Comparison of ENCODE assay signal across 9 cellular contexts in genomic region chr9:93183106-93183662, GRCh38. TPM values are rescaled to one million over a fixed set of nuclear protein-coding genes. Genes with fewer than 3 reads are reported as not detected.
DNase-seq lines count a peak whose midpoint lies in the region; ATAC-seq and TF ChIP-seq lines count a peak whose summit lies in the region.
"Had no signal": no experiment of that assay in that cellular context is flagged by ENCODE, and none has a peak within 500 bp of the region (broad histone marks: within the 10 kb centered on the region; RNA-seq: fewer than 3 reads in every experiment).

No MANE protein-coding gene starts in this region.

- no peaks in the 10 kb centered on the region for H4K20me1 ChIP-seq in MM.1S (ENCODE audit: insufficient read depth, low read length)

- no peaks in the 10 kb centered on the region for H3K9me3 Mint-ChIP-seq in CD4-positive, alpha-beta T cell
- no peaks in the 10 kb centered on the region for H3K9me3 Mint-ChIP-seq in effector memory CD8-positive, alpha-beta T cell

- peak overlapping the region; percentile 47; the same call in 1 of the 2 replicates for H3K4me3 ChIP-seq in MM.1S (ENCODE audit: low read length)
- H3K4me3 ChIP-seq in ovary: peak overlapping the region; percentile 40
- no peak overlapping the region for H3K4me3 ChIP-seq in uterus

- H3K36me3 Mint-ChIP-seq in CD4-positive, alpha-beta T cell (ENCODE audit: low read depth): no peaks in the 10 kb centered on the region
- H3K36me3 Mint-ChIP-seq in effector memory CD8-positive, alpha-beta T cell (ENCODE audit: insufficient read depth): no peaks in the 10 kb centered on the region

- H3K27ac ChIP-seq in CD4-positive, alpha-beta T cell (ENCODE audit: low read depth, low read length): no peak overlapping the region
- H3K27ac ChIP-seq in MM.1S (ENCODE audit: low read length) (no peak overlapping the region), ovary (no peak overlapping the region), uterus (no peak overlapping the region)

- H3K4me1 ChIP-seq in MM.1S (ENCODE audit: low read length) (no peaks in the 10 kb centered on the region), ovary (ENCODE audit: insufficient read depth) (peaks cover 7% of the 10 kb centered on the region), uterus (peaks cover 0 to 12% of the 10 kb centered on the region in 2 donors)

- DNase-seq in CD4-positive, alpha-beta T cell: no peak
- DNase-seq in MM.1S (no peak), ovary (no peak), uterus (no peak), midbrain (lab: John Stamatoyannopoulos, UW) (no peak)
- no peak for DNase-seq in effector memory CD8-positive, alpha-beta T cell
- no peak for DNase-seq in activated effector memory CD4-positive, alpha-beta T cell treated with Interleukin-2 at 50 U/mL for 16 hours
- DNase-seq: DND-41 had no signal

- no peak overlapping the region for H3K27ac Mint-ChIP-seq in CD4-positive, alpha-beta T cell
- no peak overlapping the region for H3K27ac Mint-ChIP-seq in effector memory CD8-positive, alpha-beta T cell

- no peak for TF ChIP-seq EP300 in ovary (IDR thresholded peaks at IDR 0.05)

- no peak overlapping the region for H2AFZ ChIP-seq in MM.1S (ENCODE audit: low read length)

- TF ChIP-seq CTCF in CD4-positive, alpha-beta T cell (IDR thresholded peaks at IDR 0.05): no peak
- TF ChIP-seq CTCF in MM.1S (IDR thresholded peaks at IDR 0.05; ENCODE audit: low read length): no peak
- no peak for TF ChIP-seq CTCF in ovary (IDR thresholded peaks at IDR 0.05)
- TF ChIP-seq CTCF in uterus (IDR thresholded peaks at IDR 0.05): no peak

- peak overlapping the region; percentile 79 for H3K4me3 Mint-ChIP-seq in CD4-positive, alpha-beta T cell
- peak overlapping the region; percentile 70 to 72 for H3K4me3 Mint-ChIP-seq in effector memory CD8-positive, alpha-beta T cell

- POLR2A ChIA-PET in CD4-positive, alpha-beta T cell (lab: Charles Lee): no interaction called here

- H3K4me1 Mint-ChIP-seq in CD4-positive, alpha-beta T cell (ENCODE audit: low read depth): peaks cover 5% of the 10 kb centered on the region
- peaks cover 4 to 9% of the 10 kb centered on the region in 2 donors for H3K4me1 Mint-ChIP-seq in effector memory CD8-positive, alpha-beta T cell (ENCODE audit: low read depth in 2 of 2)

- H3K4me2 ChIP-seq in MM.1S (ENCODE audit: low read depth, low read length): peak overlapping the region; percentile 95; the same call in 1 of the 2 replicates

- H3K9me2 ChIP-seq in MM.1S (replicated peaks; ENCODE audit: insufficient read depth, low read length): no peaks in the 10 kb centered on the region

- H3K9me3 ChIP-seq in CD4-positive, alpha-beta T cell (ENCODE audit: control insufficient read depth, low read length): no peaks in the 10 kb centered on the region
- H3K9me3 ChIP-seq in MM.1S (replicated peaks; ENCODE audit: insufficient read depth, low read length) (no peaks in the 10 kb centered on the region), ovary (no peaks in the 10 kb centered on the region), uterus (no peaks in the 10 kb centered on the region)

- no peaks in the 10 kb centered on the region for H3F3A ChIP-seq in MM.1S (ENCODE audit: insufficient read depth, low read length)

- 61 to 74% (median 69%) methylated on average over 6 of the region's 6 CpGs for WGBS in ovary, 3 donors

- H3K79me2 ChIP-seq in MM.1S (ENCODE audit: low read length): no peaks in the 10 kb centered on the region

- TF ChIP-seq POLR2A in ovary (IDR thresholded peaks at IDR 0.05) (no peak), uterus (IDR thresholded peaks at IDR 0.05) (no peak)

- H3K36me3 ChIP-seq in MM.1S (replicated peaks; ENCODE audit: insufficient read depth, low read length) (no peaks in the 10 kb centered on the region), ovary (no peaks in the 10 kb centered on the region), uterus (no peaks in the 10 kb centered on the region)

- no peak overlapping the region for H3K9ac ChIP-seq in MM.1S (ENCODE audit: low read length)

- intact Hi-C loops in CD4-positive, alpha-beta T cell (cut with DNase I, micrococcal nuclease): no loop called here
- intact Hi-C loops in ovary (cut with DNase I): no loop called here
- intact Hi-C loops in uterus (cut with DNase I; ENCODE audit: low total_unique reads): no loop called here

- CTCF ChIA-PET in CD4-positive, alpha-beta T cell (lab: Charles Lee): no interaction called here

- H3K27me3 Mint-ChIP-seq in CD4-positive, alpha-beta T cell: peaks cover 38% of the 10 kb centered on the region
- peaks cover 70 to 85% of the 10 kb centered on the region in 2 donors for H3K27me3 Mint-ChIP-seq in effector memory CD8-positive, alpha-beta T cell

- no peak for ATAC-seq in CD4-positive, alpha-beta T cell (ENCODE audit: poor library complexity)
- no peak for ATAC-seq in effector memory CD8-positive, alpha-beta T cell (replicated peaks)
- no peak for ATAC-seq in GM18520 (IDR thresholded peaks at IDR 0.05; ENCODE audit: unreplicated experiment)

- H3K27me3 ChIP-seq in CD4-positive, alpha-beta T cell (ENCODE audit: control insufficient read depth, insufficient read depth, low read length): peaks cover 26% of the 10 kb centered on the region
- H3K27me3 ChIP-seq in MM.1S (replicated peaks; ENCODE audit: insufficient read depth, low read length) (no peaks in the 10 kb centered on the region), ovary (no peaks in the 10 kb centered on the region), uterus (no peaks in the 10 kb centered on the region)

RNA-seq across cellular contexts. Expression of gene WNK2, which starts 0.8 kb away (rescaled TPM):
- total RNA-seq in CD4-positive, alpha-beta T cell: under 1 TPM; 0.19 to 0.22 TPM
- total RNA-seq in ovary (10 to 100 TPM in 3 of 7 donors, 1 to 10 TPM in 4; 1.5 to 24.7 (median 7.1) TPM), uterus (10 to 100 TPM in 3 of 4 donors, 1 to 10 TPM in 1; 6.2 to 31.9 (median 18.9) TPM)
- 1 to 10 TPM in 1 of 2 donors, under 1 TPM in 1; 0.53 to 1.0 TPM for polyA plus RNA-seq in ovary

RNA-seq across cellular contexts. Expression of gene NINJ1, which starts 49.1 kb away (rescaled TPM):
- 10 to 100 TPM; 87.8 to 87.9 TPM for total RNA-seq in CD4-positive, alpha-beta T cell
- total RNA-seq in ovary (10 to 100 TPM; 35.2 to 75.2 (median 40.6) TPM), uterus (10 to 100 TPM; 20.6 to 87.4 (median 44.2) TPM)
- 10 to 100 TPM in 1 of 2 donors, 1 to 10 TPM in 1; 7.5 to 46.1 TPM for polyA plus RNA-seq in ovary

Comparison
In these comparisons a context has a peak if more than half of its experiments do, and no peak if none do; other contexts are left out.
1. H3K4me3 ChIP-seq: peak in MM.1S (single experiment) and ovary (single experiment); none in uterus (0 of 2).